Comparison of ENCODE assay signal across 10 cellular contexts in the genomic region with DNA sequence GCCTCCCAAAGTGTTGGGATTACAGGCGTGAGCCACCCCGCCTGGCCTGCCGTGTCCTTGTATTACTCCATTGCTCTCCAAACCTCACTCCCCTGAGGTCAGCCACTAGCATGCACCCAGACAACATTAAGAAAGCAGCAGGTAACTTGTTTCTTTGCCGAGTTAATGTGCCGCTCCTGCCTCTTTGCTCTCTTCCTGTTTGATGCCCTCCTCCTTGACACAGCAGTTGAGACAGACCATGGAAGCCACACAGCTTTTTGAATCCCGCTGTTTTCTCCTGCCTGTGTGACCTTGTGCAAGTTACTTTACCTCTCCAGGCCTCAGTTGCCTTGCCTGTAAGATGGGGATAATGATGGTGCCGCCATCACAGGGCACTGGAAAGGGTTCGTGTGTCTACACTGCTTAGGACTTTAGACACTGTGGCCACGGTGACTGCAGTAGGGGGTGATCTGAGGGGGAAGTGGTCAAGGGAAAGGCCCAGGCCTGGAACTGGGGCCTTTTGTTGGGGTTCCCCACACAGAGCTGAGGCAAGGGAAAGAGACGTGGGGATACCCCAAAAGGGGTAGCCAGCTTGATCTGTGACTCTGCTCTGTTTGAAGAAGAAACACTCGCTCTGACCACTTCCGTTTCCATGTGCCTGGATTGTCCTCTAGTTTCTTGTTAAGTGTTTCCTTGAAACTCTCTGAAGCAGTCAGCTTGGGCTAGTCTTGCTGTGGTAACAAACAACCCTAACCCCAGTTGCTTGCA.
DNase-seq lines count a peak whose midpoint lies in the region; ATAC-seq lines count a peak whose summit lies in the region.
"Had no signal": no experiment of that assay in that cellular context is flagged by ENCODE, and none has a peak within 500 bp of the region (broad histone marks: within the 10 kb centered on the region; RNA-seq: fewer than 3 reads in every experiment).

No MANE protein-coding gene starts in this region.

- peaks cover 80 to 81% of the 10 kb centered on the region in 2 donors for H3K4me1 Mint-ChIP-seq in effector memory CD8-positive, alpha-beta T cell (ENCODE audit: low read depth in 2 of 2)

- ATAC-seq in GM18502 (IDR thresholded peaks at IDR 0.05; ENCODE audit: poor library complexity, unreplicated experiment): peak; percentile 69
- ATAC-seq in GM21515 (IDR thresholded peaks at IDR 0.05; ENCODE audit: unreplicated experiment): peak; percentile 49
- peak; percentile 49 for ATAC-seq in HG03442 (IDR thresholded peaks at IDR 0.05; ENCODE audit: unreplicated experiment)
- ATAC-seq in effector memory CD8-positive, alpha-beta T cell (replicated peaks): peak; percentile 44

- H3K27ac Mint-ChIP-seq in effector memory CD8-positive, alpha-beta T cell: peak overlapping the region; percentile 96

- H3K27me3 Mint-ChIP-seq in effector memory CD8-positive, alpha-beta T cell: no peaks in the 10 kb centered on the region

- peaks cover 2 to 6% of the 10 kb centered on the region in 2 donors for H3K9me3 Mint-ChIP-seq in effector memory CD8-positive, alpha-beta T cell

- peak overlapping the region; percentile 67 to 81 for H3K4me3 Mint-ChIP-seq in effector memory CD8-positive, alpha-beta T cell

- peak in 2 of 3 experiments; percentile 20 to 39 for DNase-seq in effector memory CD8-positive, alpha-beta T cell
- no peak for DNase-seq in HuH-7 (ENCODE audit: low spot score)
- no peak for DNase-seq in NCI-H1694 treated with DMSO at 0.1 percent for 48 hours (lab: John Stamatoyannopoulos, UW)
- DNase-seq in cortex of kidney (lab: John Stamatoyannopoulos, UW): no peak
- DNase-seq in NCI-H2029 (lab: John Stamatoyannopoulos, UW): no peak
- DNase-seq: EL, NCI-H526 treated with DMSO at 0.1 percent for 48 hours had no signal

- peaks cover 28% of the 10 kb centered on the region for H3K36me3 Mint-ChIP-seq in effector memory CD8-positive, alpha-beta T cell (ENCODE audit: insufficient read depth)

Comparison
In these comparisons a context has a peak if more than half of its experiments do, and no peak if none do; other contexts are left out.
1. DNase-seq: peak in effector memory CD8-positive, alpha-beta T cell (2 of 3); none in HuH-7 (single experiment), NCI-H1694 treated with DMSO at 0.1 percent for 48 hours (single experiment), cortex of kidney (single experiment) and NCI-H2029 (single experiment).
2. Peak in every context shown above with its lines, with median percentiles within 50 percentile points of each other: ATAC-seq.